ENCODE assay signal across 14 cellular contexts in the genomic region with DNA sequence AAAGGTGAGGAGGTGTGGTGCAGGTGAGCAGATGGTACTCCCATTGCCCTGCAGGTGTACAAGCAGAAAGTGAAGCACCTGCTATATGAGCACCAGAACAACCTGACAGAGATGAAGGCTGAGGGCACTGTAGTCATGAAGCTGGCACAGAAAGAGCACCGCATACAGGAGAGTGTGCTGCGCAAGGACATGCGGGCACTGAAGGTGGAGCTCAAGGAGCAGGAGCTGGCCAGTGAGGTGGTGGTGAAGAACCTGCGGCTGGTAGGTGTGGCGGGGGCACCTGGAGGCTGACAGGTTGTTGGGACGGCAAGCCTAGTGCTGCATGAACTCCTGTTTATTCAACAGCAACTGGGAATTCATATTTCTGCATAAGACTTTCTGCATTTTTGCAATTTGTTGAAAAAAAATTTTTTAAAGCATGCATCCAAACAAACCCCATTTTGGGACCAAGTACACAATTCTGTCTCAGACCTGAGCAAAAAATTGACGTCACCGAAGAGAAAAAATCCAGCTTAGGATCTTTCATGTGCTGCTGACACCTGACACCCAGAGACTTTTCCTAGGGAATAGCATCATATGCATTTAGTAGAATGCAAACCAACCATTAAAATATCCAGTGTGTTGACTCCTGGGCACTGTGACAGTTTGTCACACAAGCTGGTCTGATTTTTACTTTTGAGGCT. TPM values are rescaled to one million over a fixed set of nuclear protein-coding genes. Genes with fewer than 3 reads are reported as not detected.
A peak's percentile ranks its signal among the peaks of the same experiment; 100 is the strongest.
DNase-seq lines count a peak whose midpoint lies in the region; ATAC-seq, FAIRE-seq and TF ChIP-seq lines count a peak whose summit lies in the region.
"Had no signal": no experiment of that assay in that cellular context is flagged by ENCODE, and none has a peak within 500 bp of the region (broad histone marks: within the 10 kb centered on the region; RNA-seq: fewer than 3 reads in every experiment).

No MANE protein-coding gene starts in this region.

- H3K9me3 Mint-ChIP-seq in activated CD8-positive, alpha-beta T cell treated with anti-CD3 and anti-CD28 coated beads, Interleukin-2, amount 10 ng/mL, durations not matched to agents 7 days and 5 days (ENCODE audit: insufficient read depth): no peaks in the 10 kb centered on the region

- no peak overlapping the region for H3K9ac ChIP-seq in HepG2 (ENCODE audit: insufficient read depth, low read depth, low read length)

- DNase-seq in HepG2 (ENCODE audit: low spot score) (no peak), right lobe of liver (no peak), fibroblast of pulmonary artery (ENCODE audit: low read depth) (peak; percentile 57), cerebellar cortex (ENCODE audit: low spot score) (no peak), substantia nigra (lab: John Stamatoyannopoulos, UW) (no peak), anterior cingulate cortex (lab: John Stamatoyannopoulos, UW) (no peak)
- no peak for DNase-seq in activated CD8-positive, alpha-beta T cell treated with anti-CD3 and anti-CD28 coated beads, Interleukin-2, amount 10 ng/mL, durations not matched to agents 7 days and 5 days
- DNase-seq: mesendoderm; NCI-H1092; NCI-H2171 treated with DMSO at 0.1 percent for 48 hours; stimulated activated CD4-positive, alpha-beta T cell treated with anti-CD3 and anti-CD28 coated beads, Interleukin-4, amount 100 ng/mL, for 4 hours had no signal

- H3K27me3 Mint-ChIP-seq in activated CD8-positive, alpha-beta T cell treated with anti-CD3 and anti-CD28 coated beads, Interleukin-2, amount 10 ng/mL, durations not matched to agents 7 days and 5 days (ENCODE audit: low read depth): no peaks in the 10 kb centered on the region

- CTCF ChIA-PET in HepG2 (lab: Yijun Ruan, JAX; ENCODE audit: low intra/inter-chr PET ratio, low total read pairs): no interaction called here
- CTCF ChIA-PET in activated CD8-positive, alpha-beta T cell treated with anti-CD3 and anti-CD28 coated beads, Interleukin-2, amount 10 ng/mL, durations not matched to agents 7 days and 5 days (lab: Charles Lee): no interaction called here

- POLR2A ChIA-PET in HepG2 (lab: Yijun Ruan, JAX): interaction anchor here (2.8 kb wide), 1 partner anchor 14 kb away, joined by 13 read pairs; a partner anchor contains a TSS
- POLR2A ChIA-PET in activated CD8-positive, alpha-beta T cell treated with anti-CD3 and anti-CD28 coated beads, Interleukin-2, amount 10 ng/mL, durations not matched to agents 7 days and 5 days (lab: Charles Lee): no interaction called here

- no peaks in the 10 kb centered on the region for H3K4me1 ChIP-seq in HepG2 (ENCODE audit: insufficient read depth, low read length)
- no peaks in the 10 kb centered on the region for H3K4me1 ChIP-seq in right lobe of liver

- no peak for FAIRE-seq in HepG2 (lab: Jason Lieb, UNC)
- FAIRE-seq: H1, islet of Langerhans had no signal

- TF ChIP-seq CTCF in HepG2 (CRISPR knock-in tag; IDR thresholded peaks at IDR 0.05) (no peak; the same call in 1 of the 2 replicates), right lobe of liver (IDR thresholded peaks at IDR 0.05) (no peak), fibroblast of pulmonary artery (IDR thresholded peaks at IDR 0.05; ENCODE audit: low read length, missing control alignments) (no peak)

- in situ Hi-C loops in HepG2 (cut with HindIII; ENCODE audit: extremely low pct_ligation_motif_present, low pct_unique_long_range_greater_than_20kb): no loop called here

- H3K27me3 ChIP-seq in HepG2 (ENCODE audit: control insufficient read depth in 1 of 2, insufficient read depth in 2 of 2, low read length in 2 of 2) (no peaks in the 10 kb centered on the region), right lobe of liver (no peaks in the 10 kb centered on the region)

- no peaks in the 10 kb centered on the region for H3K9me3 ChIP-seq in HepG2 (ENCODE audit: low read length)
- no peaks in the 10 kb centered on the region for H3K9me3 ChIP-seq in right lobe of liver

- no TSS peak for BruUV-seq in HepG2 (replicated peaks; lab: Mats Ljungman, UMichigan)

- no peak for TF ChIP-seq RAD21 in HepG2 (CRISPR knock-in tag; IDR thresholded peaks at IDR 0.05)

- H3K36me3 Mint-ChIP-seq in activated CD8-positive, alpha-beta T cell treated with anti-CD3 and anti-CD28 coated beads, Interleukin-2, amount 10 ng/mL, durations not matched to agents 7 days and 5 days (ENCODE audit: low read depth): peaks cover 5% of the 10 kb centered on the region

- no peak overlapping the region for H3K27ac Mint-ChIP-seq in activated CD8-positive, alpha-beta T cell treated with anti-CD3 and anti-CD28 coated beads, Interleukin-2, amount 10 ng/mL, durations not matched to agents 7 days and 5 days

- no peak overlapping the region for H2AFZ ChIP-seq in HepG2 (ENCODE audit: low read length)

- H3K4me1 Mint-ChIP-seq in activated CD8-positive, alpha-beta T cell treated with anti-CD3 and anti-CD28 coated beads, Interleukin-2, amount 10 ng/mL, durations not matched to agents 7 days and 5 days (ENCODE audit: low read depth): no peaks in the 10 kb centered on the region

- 94% methylated on average over 8 of the region's 8 CpGs for WGBS in HepG2 (ENCODE audit: low lambda C conversion rate)
- WGBS in right lobe of liver (ENCODE audit: insufficient coverage, low coverage, low lambda C conversion rate, missing lambda C conversion rate): 75% methylated on average over 7 of the region's 8 CpGs

- H3K4me3 ChIP-seq in HepG2 (replicated peaks in 1 of 3; ENCODE audit: insufficient read depth in 1 of 3, low read depth in 2 of 3, low read length in 3 of 3) (no peak overlapping the region), right lobe of liver (no peak overlapping the region), fibroblast of pulmonary artery (replicated peaks; ENCODE audit: low read depth, low read length) (no peak overlapping the region)

- peaks cover 9% of the 10 kb centered on the region; the same call in 1 of the 2 replicates for H4K20me1 ChIP-seq in HepG2 (ENCODE audit: insufficient read depth, low read length)

- H3K4me2 ChIP-seq in HepG2 (ENCODE audit: low read depth, low read length): no peak overlapping the region

- H3K27ac ChIP-seq in HepG2 (ENCODE audit: extremely low read length, insufficient read depth, low read length) (no peak overlapping the region), right lobe of liver (no peak overlapping the region), substantia nigra (ENCODE audit: low read depth, low read length, poor library complexity, severe bottlenecking) (no peak overlapping the region)

- intact Hi-C loops in HepG2 (cut with micrococcal nuclease; ENCODE audit: unreplicated experiment) (no loop called here), right lobe of liver (cut with DNase I) (no loop called here)

- TF ChIP-seq POLR2A in HepG2 (IDR thresholded peaks at IDR 0.05; ENCODE audit: insufficient read depth in 1 of 2, low read depth in 2 of 2, low read length in 2 of 2) (no peak), right lobe of liver (IDR thresholded peaks at IDR 0.05) (no peak)

- no peaks in the 10 kb centered on the region for H3K79me2 ChIP-seq in HepG2 (ENCODE audit: insufficient read depth, low read length)

- no peak overlapping the region for H3K4me3 Mint-ChIP-seq in activated CD8-positive, alpha-beta T cell treated with anti-CD3 and anti-CD28 coated beads, Interleukin-2, amount 10 ng/mL, durations not matched to agents 7 days and 5 days

- H3K36me3 ChIP-seq in HepG2 (replicated peaks in 1 of 2; ENCODE audit: control insufficient read depth in 1 of 2, insufficient read depth in 2 of 2, low read length in 2 of 2) (peaks cover 30 to 58% of the 10 kb centered on the region in 2 experiments), right lobe of liver (peaks cover 0 to 8% (median 0%) of the 10 kb centered on the region in 4 donors)

- ATAC-seq in HepG2 (peak; percentile 15; the same call in 1 of the 3 replicates), right lobe of liver (no peak), HG03442 (IDR thresholded peaks at IDR 0.05; ENCODE audit: unreplicated experiment) (no peak)
- peak; percentile 20 for ATAC-seq in activated CD8-positive, alpha-beta T cell treated with anti-CD3 and anti-CD28 coated beads, Interleukin-2, amount 10 ng/mL, durations not matched to agents 7 days and 5 days

- TF ChIP-seq EP300 in HepG2 (IDR thresholded peaks at IDR 0.05; ENCODE audit: low read depth in 2 of 2, low read length in 2 of 2) (no peak), HepG2 (CRISPR knock-in tag; IDR thresholded peaks at IDR 0.05; ENCODE audit: borderline replicate concordance) (no peak)

RNA-seq across cellular contexts. Expression of a gene that starts 13.5 kb away (rescaled TPM):
- total RNA-seq in HepG2 (2016; rRNA removed; fragmentation: Illumina TruSeq; extraction: Trizol) (13.0 and 17.0 TPM in 2 replicates), right lobe of liver (10 to 100 TPM in 3 of 6 experiments, 1 to 10 TPM in 3; 2.6 to 17.5 (median 7.6) TPM)
- 18.8 and 21.7 TPM in 2 replicates for total RNA-seq in HepG2 (2016; cell fraction: cytosol; rRNA removed; fragmentation: Illumina TruSeq; extraction: Trizol; ENCODE audit: low read depth)
- total RNA-seq in HepG2 (2016; cell fraction: insoluble cytoplasmic fraction; rRNA removed; fragmentation: Illumina TruSeq; extraction: Trizol): 11.4 and 16.1 TPM in 2 replicates
- 40.2 and 47.3 TPM in 2 replicates for total RNA-seq in HepG2 (2016; cell fraction: membrane; rRNA removed; fragmentation: Illumina TruSeq; extraction: Trizol)
- total RNA-seq in HepG2 (2016; cell fraction: nucleus; rRNA removed; fragmentation: Illumina TruSeq; extraction: Trizol): 7.6 and 10.0 TPM in 2 replicates
- polyA plus RNA-seq in HepG2 (2011; rRNA removed): 40.4 and 51.0 TPM in 2 replicates
- 44.2 and 56.2 TPM in 2 replicates for polyA plus RNA-seq in HepG2 (2011; cell fraction: cytosol; rRNA removed)
- polyA plus RNA-seq in HepG2 (2011; cell fraction: nucleus; rRNA removed): 31.7 and 32.2 TPM in 2 replicates
- polyA plus RNA-seq in HepG2 (2012): 16.4 and 30.0 TPM in 2 replicates
- polyA plus RNA-seq in HepG2 (2016; cell fraction: cytosol; fragmentation: Illumina TruSeq; extraction: Trizol; ENCODE audit: low read depth): 60.8 and 72.2 TPM in 2 replicates
- 33.1 and 40.9 TPM in 2 replicates for polyA plus RNA-seq in HepG2 (2016; cell fraction: insoluble cytoplasmic fraction; fragmentation: Illumina TruSeq; extraction: Trizol; ENCODE audit: low read depth)
- 102 TPM in 2 replicates for polyA plus RNA-seq in HepG2 (2016; cell fraction: membrane; fragmentation: Illumina TruSeq; extraction: Trizol; ENCODE audit: low read depth)
- 31.0 and 33.1 TPM in 2 replicates for polyA plus RNA-seq in HepG2 (2016; cell fraction: nucleus; fragmentation: Illumina TruSeq; extraction: Trizol; ENCODE audit: insufficient read depth, low read depth)
- polyA minus RNA-seq in HepG2 (2011; rRNA and poly(A)+ RNA removed; ENCODE audit: low replicate concordance): 5.9 and 53.2 TPM in 2 replicates
- 23.0 and 26.9 TPM in 2 replicates for polyA minus RNA-seq in HepG2 (2011; cell fraction: cytosol; rRNA and poly(A)+ RNA removed)
- polyA minus RNA-seq in HepG2 (2011; cell fraction: nucleus; rRNA and poly(A)+ RNA removed): 9.8 and 13.2 TPM in 2 replicates
- total RNA-seq in activated CD8-positive, alpha-beta T cell treated with anti-CD3 and anti-CD28 coated beads, Interleukin-2, amount 10 ng/mL, durations not matched to agents 7 days and 5 days: under 1 TPM in 1 of 2 experiments, not detected in 1; 0.18 TPM

RNA-seq across cellular contexts. Expression of a gene that starts 44.3 kb away (rescaled TPM):
- total RNA-seq in HepG2 (2016; rRNA removed; fragmentation: Illumina TruSeq; extraction: Trizol) (not detected in 2 replicates), right lobe of liver (under 1 TPM in 2 of 6 experiments, not detected in 4; 0.09 to 0.12 TPM)
- not detected in 2 replicates for total RNA-seq in HepG2 (2016; cell fraction: cytosol; rRNA removed; fragmentation: Illumina TruSeq; extraction: Trizol; ENCODE audit: low read depth)
- not detected in 2 replicates for total RNA-seq in HepG2 (2016; cell fraction: insoluble cytoplasmic fraction; rRNA removed; fragmentation: Illumina TruSeq; extraction: Trizol)
- total RNA-seq in HepG2 (2016; cell fraction: membrane; rRNA removed; fragmentation: Illumina TruSeq; extraction: Trizol): not detected in 2 replicates
- total RNA-seq in HepG2 (2016; cell fraction: nucleus; rRNA removed; fragmentation: Illumina TruSeq; extraction: Trizol): not detected in 2 replicates
- polyA plus RNA-seq in HepG2 (2011; rRNA removed): 0.03 TPM in 1 of 2 replicates, not detected in the other
- not detected in 2 replicates for polyA plus RNA-seq in HepG2 (2011; cell fraction: cytosol; rRNA removed)
- not detected in 2 replicates for polyA plus RNA-seq in HepG2 (2011; cell fraction: nucleus; rRNA removed)
- not detected in 2 replicates for polyA plus RNA-seq in HepG2 (2012)
- polyA plus RNA-seq in HepG2 (2016; cell fraction: cytosol; fragmentation: Illumina TruSeq; extraction: Trizol; ENCODE audit: low read depth): not detected in 2 replicates
- not detected in 2 replicates for polyA plus RNA-seq in HepG2 (2016; cell fraction: insoluble cytoplasmic fraction; fragmentation: Illumina TruSeq; extraction: Trizol; ENCODE audit: low read depth)
- not detected in 2 replicates for polyA plus RNA-seq in HepG2 (2016; cell fraction: membrane; fragmentation: Illumina TruSeq; extraction: Trizol; ENCODE audit: low read depth)
- not detected in 2 replicates for polyA plus RNA-seq in HepG2 (2016; cell fraction: nucleus; fragmentation: Illumina TruSeq; extraction: Trizol; ENCODE audit: insufficient read depth, low read depth)
- polyA minus RNA-seq in HepG2 (2011; rRNA and poly(A)+ RNA removed; ENCODE audit: low replicate concordance): not detected in 2 replicates
- not detected in 2 replicates for polyA minus RNA-seq in HepG2 (2011; cell fraction: cytosol; rRNA and poly(A)+ RNA removed)
- polyA minus RNA-seq in HepG2 (2011; cell fraction: nucleus; rRNA and poly(A)+ RNA removed): 0.13 TPM in 1 of 2 replicates, not detected in the other
- total RNA-seq in activated CD8-positive, alpha-beta T cell treated with anti-CD3 and anti-CD28 coated beads, Interleukin-2, amount 10 ng/mL, durations not matched to agents 7 days and 5 days: not detected
- total RNA-seq: H1 had no signal

Comparison
In these comparisons a context has a peak if more than half of its experiments do, and no peak if none do; other contexts are left out.
1. ATAC-seq: peak in HepG2 (single experiment) and activated CD8-positive, alpha-beta T cell treated with anti-CD3 and anti-CD28 coated beads, Interleukin-2, amount 10 ng/mL, durations not matched to agents 7 days and 5 days (single experiment); none in right lobe of liver (0 of 4) and HG03442 (single experiment).